16 cellular contexts compared by ENCODE assay signal in the genomic region with DNA sequence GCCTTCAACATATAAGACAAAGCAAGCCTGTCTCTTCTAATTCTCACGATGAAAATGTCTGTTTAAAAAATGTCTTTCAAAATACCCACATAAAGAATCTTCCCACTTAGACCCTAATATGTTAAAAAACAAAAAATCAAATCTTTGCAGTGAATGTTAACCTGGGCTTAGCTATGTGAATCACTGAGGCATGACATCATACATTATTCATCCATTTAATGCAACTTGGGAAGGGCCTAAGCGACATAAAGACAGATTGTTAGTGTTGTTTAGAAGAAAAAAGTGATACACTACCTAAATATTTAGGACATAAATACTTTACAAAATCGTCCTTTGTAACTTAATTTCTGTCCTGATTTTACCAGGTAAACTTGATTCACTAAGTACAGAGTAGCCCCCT.
"Had no signal": no experiment of that assay in that cellular context is flagged by ENCODE, and none has a peak within 500 bp of the region (broad histone marks: within the 10 kb centered on the region; RNA-seq: fewer than 3 reads in every experiment).

No MANE protein-coding gene starts in this region.

- H3K27me3 ChIP-seq: brain microvascular endothelial cell, esophagus muscularis mucosa, gastrocnemius medialis, heart right ventricle, right atrium auricular region, thyroid gland had no signal

- H3K9me3 ChIP-seq: esophagus muscularis mucosa, gastrocnemius medialis, right atrium auricular region, thyroid gland had no signal

- H3K36me3 ChIP-seq: brain microvascular endothelial cell, esophagus muscularis mucosa, gastrocnemius medialis, heart right ventricle, right atrium auricular region, thyroid gland had no signal

- DNase-seq: activated B cell treated with CpG ODN at 0.5 μM for 24 hours; activated CD4-positive, alpha-beta T cell treated with anti-CD3 and anti-CD28 coated beads, Interleukin-2, amount 10 ng/mL, durations not matched to agents 7 days and 5 days; activated naive CD4-positive, alpha-beta T cell treated with anti-CD3 and anti-CD28 coated beads for 36 hours; activated T-cell treated with anti-CD3 and anti-CD28 coated beads for 4 hours; brain microvascular endothelial cell; endodermal cell; gastrocnemius medialis; heart right ventricle; kidney; posterior cingulate gyrus; thyroid gland had no signal

- H3K27ac ChIP-seq: brain microvascular endothelial cell, esophagus muscularis mucosa, gastrocnemius medialis, heart right ventricle, right atrium auricular region, thyroid gland had no signal

- H3K4me1 ChIP-seq: esophagus muscularis mucosa, gastrocnemius medialis, heart right ventricle, right atrium auricular region, thyroid gland had no signal

- ATAC-seq: activated T-helper 17 cell treated with anti-CD3 and anti-CD28 coated beads, Interleukin-2, amount 50 U/mL, for 72 hours; gastrocnemius medialis; heart right ventricle; stimulated activated effector memory CD8-positive, alpha-beta T cell treated with anti-CD3 and anti-CD28 coated beads, Interleukin-12 subunit alpha, Interleukin-12 subunit beta, amount 100 ng/mL, for 72 hours had no signal

- H3K4me3 ChIP-seq: esophagus muscularis mucosa, gastrocnemius medialis, heart right ventricle, right atrium auricular region, smooth muscle cell, thyroid gland had no signal
